Comparison of ENCODE assay signal across 8 cellular contexts in genomic region chr1:150148834-150149489, GRCh38. TPM values are rescaled to one million over a fixed set of nuclear protein-coding genes. Genes with fewer than 3 reads are reported as not detected.
DNase-seq lines count a peak whose midpoint lies in the region; ATAC-seq and TF ChIP-seq lines count a peak whose summit lies in the region.

No MANE protein-coding gene starts in this region.

- H3K36me3 Mint-ChIP-seq in CD14-positive monocyte: peaks cover 32 to 49% of the 10 kb centered on the region in 2 donors
- H3K36me3 Mint-ChIP-seq in activated T-helper 2 cell treated with anti-CD3 and anti-CD28 coated beads, Interferon-gamma antibody, Interleukin-2, Interleukin-4, amounts not matched to agents 10 μg/mL and 5 μg/mL and 100 μg/mL, durations not matched to agents 14 hours and 24 hours and 36 hours (ENCODE audit: low read depth): peaks cover 27% of the 10 kb centered on the region

- intact Hi-C loops in CD14-positive monocyte (cut with micrococcal nuclease) (loop anchor here in 1 of 2 donors (5.0 kb wide), 1 partner anchor 33 kb away; no protein-coding TSS in a partner anchor), stomach (cut with DNase I; ENCODE audit: low total_unique reads) (no loop called here)
- intact Hi-C loops in activated T-helper 2 cell treated with anti-CD3 and anti-CD28 coated beads, Interferon-gamma antibody, Interleukin-2, Interleukin-4, amounts not matched to agents 10 μg/mL and 5 μg/mL and 100 μg/mL, durations not matched to agents 14 hours and 24 hours and 36 hours (cut with micrococcal nuclease): loop anchor here (2.0 kb wide), 1 partner anchor 38 kb away; no protein-coding TSS in a partner anchor

- H3K9me3 ChIP-seq in HUES6 (ENCODE audit: control insufficient read depth, insufficient read depth, low read depth, low read length): no peaks in the 10 kb centered on the region
- no peaks in the 10 kb centered on the region for H3K9me3 ChIP-seq in iPS-20b (ENCODE audit: insufficient read depth, low read depth, low read length)
- H3K9me3 ChIP-seq in stomach: no peaks in the 10 kb centered on the region

- peaks cover 12% of the 10 kb centered on the region for H3K36me3 ChIP-seq in HUES6 (ENCODE audit: control insufficient read depth, insufficient read depth, low read length)
- peaks cover 22% of the 10 kb centered on the region for H3K36me3 ChIP-seq in iPS-20b (ENCODE audit: insufficient read depth, low read depth, low read length)
- H3K36me3 ChIP-seq in stomach: peaks cover 3 to 7% (median 5%) of the 10 kb centered on the region in 4 donors

- peaks cover 69% of the 10 kb centered on the region for H3K4me1 Mint-ChIP-seq in CD14-positive monocyte
- peaks cover 47% of the 10 kb centered on the region for H3K4me1 Mint-ChIP-seq in activated T-helper 2 cell treated with anti-CD3 and anti-CD28 coated beads, Interferon-gamma antibody, Interleukin-2, Interleukin-4, amounts not matched to agents 10 μg/mL and 5 μg/mL and 100 μg/mL, durations not matched to agents 14 hours and 24 hours and 36 hours (ENCODE audit: low read depth)

- H3K9ac ChIP-seq in HUES6 (ENCODE audit: low read length) (peak overlapping the region; percentile 78), iPS-20b (ENCODE audit: low read depth, low read length) (peak overlapping the region; percentile 90)

- peaks cover 15 to 26% (median 16%) of the 10 kb centered on the region in 3 donors for H3K27me3 Mint-ChIP-seq in CD14-positive monocyte (ENCODE audit: low read depth in 3 of 3)
- H3K27me3 Mint-ChIP-seq in activated T-helper 2 cell treated with anti-CD3 and anti-CD28 coated beads, Interferon-gamma antibody, Interleukin-2, Interleukin-4, amounts not matched to agents 10 μg/mL and 5 μg/mL and 100 μg/mL, durations not matched to agents 14 hours and 24 hours and 36 hours (ENCODE audit: low read depth): peaks cover 23% of the 10 kb centered on the region

- no peak for TF ChIP-seq EP300 in stomach (IDR thresholded peaks at IDR 0.05)

- H3K4me3 ChIP-seq in HUES6 (ENCODE audit: low read depth, low read length) (peak overlapping the region; percentile 68), iPS-20b (ENCODE audit: low read length) (peak overlapping the region; percentile 85), stomach (peak overlapping the region; percentile 65 to 77 (median 68))

- H3K27ac Mint-ChIP-seq in CD14-positive monocyte: peak overlapping the region; percentile 86 to 94 (median 91)
- H3K27ac Mint-ChIP-seq in activated T-helper 2 cell treated with anti-CD3 and anti-CD28 coated beads, Interferon-gamma antibody, Interleukin-2, Interleukin-4, amounts not matched to agents 10 μg/mL and 5 μg/mL and 100 μg/mL, durations not matched to agents 14 hours and 24 hours and 36 hours: peak overlapping the region; percentile 28

- no peaks in the 10 kb centered on the region for H3K9me3 Mint-ChIP-seq in CD14-positive monocyte
- no peaks in the 10 kb centered on the region for H3K9me3 Mint-ChIP-seq in activated T-helper 2 cell treated with anti-CD3 and anti-CD28 coated beads, Interferon-gamma antibody, Interleukin-2, Interleukin-4, amounts not matched to agents 10 μg/mL and 5 μg/mL and 100 μg/mL, durations not matched to agents 14 hours and 24 hours and 36 hours

- H3K4me3 Mint-ChIP-seq in CD14-positive monocyte: peak overlapping the region; percentile 90 to 96
- peak overlapping the region; percentile 76 for H3K4me3 Mint-ChIP-seq in activated T-helper 2 cell treated with anti-CD3 and anti-CD28 coated beads, Interferon-gamma antibody, Interleukin-2, Interleukin-4, amounts not matched to agents 10 μg/mL and 5 μg/mL and 100 μg/mL, durations not matched to agents 14 hours and 24 hours and 36 hours (ENCODE audit: low read depth)

- H3K27me3 ChIP-seq in HUES6 (ENCODE audit: control insufficient read depth, insufficient read depth, low read length) (peaks cover 9% of the 10 kb centered on the region), iPS-20b (ENCODE audit: insufficient read depth, low read length) (peaks cover 16% of the 10 kb centered on the region), stomach (peaks cover 0 to 5% (median 4%) of the 10 kb centered on the region in 3 donors)

- TF ChIP-seq POLR2A in stomach (IDR thresholded peaks at IDR 0.05): no peak

- no peak for DNase-seq in CD14-positive monocyte (ENCODE audit: low spot score)
- DNase-seq in activated T-helper 2 cell treated with anti-CD3 and anti-CD28 coated beads, Interferon-gamma antibody, Interleukin-2, Interleukin-4, amounts not matched to agents 10 μg/mL and 5 μg/mL and 100 μg/mL, durations not matched to agents 14 hours and 24 hours and 36 hours (ENCODE audit: low spot score): no peak
- DNase-seq in stomach: peak; percentile 19

- WGBS in stomach, 5 donors: 21 to 27% (median 24%) methylated on average over 16 of the region's 16 CpGs

- H3K4me1 ChIP-seq in HUES6 (ENCODE audit: control insufficient read depth, insufficient read depth, low read length): peaks cover 18% of the 10 kb centered on the region
- H3K4me1 ChIP-seq in iPS-20b (ENCODE audit: insufficient read depth, low read length): peaks cover 8% of the 10 kb centered on the region
- peaks cover 11 to 57% (median 36%) of the 10 kb centered on the region in 4 donors for H3K4me1 ChIP-seq in stomach

- no peak for TF ChIP-seq CTCF in CD14-positive monocyte (IDR thresholded peaks at IDR 0.05)
- TF ChIP-seq CTCF in stomach (IDR thresholded peaks at IDR 0.05): no peak

- H3K27ac ChIP-seq in HUES6 (ENCODE audit: low read depth, low read length) (peak overlapping the region; percentile 69; the same call in 1 of the 2 replicates), iPS-20b (ENCODE audit: low read length) (no peak overlapping the region), stomach (peak overlapping the region; percentile 85 to 98 (median 93))

- no peak for ATAC-seq in GM19463 (IDR thresholded peaks at IDR 0.05; ENCODE audit: unreplicated experiment)
- no peak for ATAC-seq in GM18907 (IDR thresholded peaks at IDR 0.05; ENCODE audit: unreplicated experiment)
- ATAC-seq in GM18868 (IDR thresholded peaks at IDR 0.05; ENCODE audit: unreplicated experiment): no peak

RNA-seq across cellular contexts. Expression of gene PLEKHO1, which starts 0.8 kb away (rescaled TPM):
- 100 to 1,000 TPM in 1 of 2 donors, 10 to 100 TPM in 1; 87.2 to 110 TPM for polyA plus RNA-seq in CD14-positive monocyte
- total RNA-seq in activated T-helper 2 cell treated with anti-CD3 and anti-CD28 coated beads, Interferon-gamma antibody, Interleukin-2, Interleukin-4, amounts not matched to agents 10 μg/mL and 5 μg/mL and 100 μg/mL, durations not matched to agents 14 hours and 24 hours and 36 hours: 29.3 and 31.2 TPM in 2 replicates
- 100 to 1,000 TPM in 3 of 5 donors, 10 to 100 TPM in 2; 34.6 to 254 (median 100) TPM for total RNA-seq in stomach
- 10 to 100 TPM; 38.6 to 79.3 (median 40.9) TPM for polyA plus RNA-seq in stomach
